Comparison of ENCODE assay signal across 27 cellular contexts in the genomic region with DNA sequence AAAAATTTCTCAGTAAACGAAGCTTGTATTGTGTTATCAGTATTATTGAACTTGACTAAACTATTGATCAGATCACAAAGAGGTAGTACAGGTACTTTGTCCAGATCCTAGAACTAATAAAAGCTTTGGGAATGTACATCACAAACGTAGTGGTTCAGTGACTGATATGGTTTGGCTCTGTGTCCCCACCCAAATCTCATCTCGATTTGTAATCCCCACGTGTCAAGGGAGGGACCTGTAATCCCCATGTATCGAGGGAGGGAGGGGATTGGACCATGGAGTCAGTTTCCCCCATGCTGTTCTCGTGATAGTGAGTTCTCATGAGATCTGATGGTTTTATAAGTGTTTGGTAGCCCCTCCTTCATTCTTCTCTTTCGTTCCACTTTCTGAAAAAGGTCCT.
DNase-seq lines count a peak whose midpoint lies in the region; ATAC-seq and TF ChIP-seq lines count a peak whose summit lies in the region.
"Had no signal": no experiment of that assay in that cellular context is flagged by ENCODE, and none has a peak within 500 bp of the region (broad histone marks: within the 10 kb centered on the region; RNA-seq: fewer than 3 reads in every experiment).

No MANE protein-coding gene starts in this region.

- POLR2A ChIA-PET in activated CD4-positive, alpha-beta memory T cell treated with anti-CD3 and anti-CD28 coated beads for 36 hours (lab: Charles Lee), result interaction anchor here (0.6 to 3.7 kb wide), 4 partner anchors 10 to 101 kb away, joined by 3 to 49 read pairs (median 4); a partner anchor contains a TSS
- POLR2A ChIA-PET in activated CD4-positive, alpha-beta memory T cell treated with anti-CD3 and anti-CD28 coated beads, Interleukin-2, amount 10 ng/mL, durations not matched to agents 7 days and 5 days (lab: Charles Lee), result interaction anchor here (2.2 to 5.9 kb wide), 3 partner anchors 30 to 101 kb away, joined by 7 to 89 read pairs (median 75); a partner anchor contains a TSS

- H3K27me3 Mint-ChIP-seq in activated CD4-positive, alpha-beta memory T cell treated with anti-CD3 and anti-CD28 coated beads for 36 hours, result no peaks in the 10 kb centered on the region
- no peaks in the 10 kb centered on the region for H3K27me3 Mint-ChIP-seq in activated CD4-positive, alpha-beta memory T cell treated with anti-CD3 and anti-CD28 coated beads, Interleukin-2, amount 10 ng/mL, durations not matched to agents 7 days and 5 days
- no peaks in the 10 kb centered on the region for H3K27me3 Mint-ChIP-seq in activated T-helper 17 cell treated with anti-CD3 and anti-CD28 coated beads, Interleukin-2, amount 50 U/mL, for 72 hours
- no peaks in the 10 kb centered on the region for H3K27me3 Mint-ChIP-seq in natural killer cell treated with Interleukin-12 subunit alpha and Interleukin-12 subunit beta and Interleukin-15 and Interleukin-18, amount 100 ng/mL, for 72 hours
- H3K27me3 Mint-ChIP-seq: activated B cell treated with CpG ODN at 0.5 μM for 24 hours; effector memory CD8-positive, alpha-beta T cell; stimulated activated naive CD8-positive, alpha-beta T cell treated with anti-CD3 and anti-CD28 coated beads, Interleukin-15, amount 100 ng/mL, for 72 hours had no signal

- H3K27ac Mint-ChIP-seq in activated CD4-positive, alpha-beta memory T cell treated with anti-CD3 and anti-CD28 coated beads for 36 hours, result peak overlapping the region; percentile 43
- no peak overlapping the region for H3K27ac Mint-ChIP-seq in activated CD4-positive, alpha-beta memory T cell treated with anti-CD3 and anti-CD28 coated beads, Interleukin-2, amount 10 ng/mL, durations not matched to agents 7 days and 5 days
- H3K27ac Mint-ChIP-seq in activated T-helper 17 cell treated with anti-CD3 and anti-CD28 coated beads, Interleukin-2, amount 50 U/mL, for 72 hours, result peak overlapping the region; percentile 99
- H3K27ac Mint-ChIP-seq in natural killer cell treated with Interleukin-12 subunit alpha and Interleukin-12 subunit beta and Interleukin-15 and Interleukin-18, amount 100 ng/mL, for 72 hours, result peak overlapping the region; percentile 42 to 100
- H3K27ac Mint-ChIP-seq: activated B cell treated with CpG ODN at 0.5 μM for 24 hours had no signal

- in situ Hi-C loops in GM23248 (cut with MboI), result no loop called here

- DNase-seq in activated CD4-positive, alpha-beta memory T cell treated with anti-CD3 and anti-CD28 coated beads for 36 hours, result no peak
- DNase-seq in activated CD4-positive, alpha-beta memory T cell treated with anti-CD3 and anti-CD28 coated beads, Interleukin-2, amount 10 ng/mL, durations not matched to agents 7 days and 5 days, result no peak
- no peak for DNase-seq in GM23248
- DNase-seq in natural killer cell treated with Interleukin-12 subunit alpha and Interleukin-12 subunit beta and Interleukin-15 and Interleukin-18, amount 100 ng/mL, for 72 hours (ENCODE audit: low spot score), result no peak
- DNase-seq in NCI-H1417 treated with DMSO at 0.1 percent for 48 hours (lab: John Stamatoyannopoulos, UW), result no peak
- no peak for DNase-seq in tibial nerve (ENCODE audit: low spot score in 2 of 2)
- DNase-seq in NCI-H1092 treated with DMSO at 0.1 percent for 48 hours (lab: John Stamatoyannopoulos, UW), result no peak
- DNase-seq: activated B cell treated with CpG ODN at 0.5 μM for 24 hours; activated CD4-positive, alpha-beta T cell treated with anti-CD3 and anti-CD28 coated beads, Interleukin-2, amount 50 U/mL, for 4 hours; activated gamma-delta T cell treated with Interleukin-2 at 50 U/mL for 16 hours; AML-193; amygdala; DMS153; effector memory CD8-positive, alpha-beta T cell; gastrocnemius medialis; NCI-H1048; NCI-H187 treated with DMSO at 0.1 percent for 48 hours; NCI-H2171 treated with DMSO at 0.1 percent for 48 hours; NCI-H510A treated with DMSO at 0.1 percent for 48 hours; SIG-M5; stimulated activated naive CD8-positive, alpha-beta T cell treated with anti-CD3 and anti-CD28 coated beads, Interleukin-15, amount 100 ng/mL, for 72 hours; thyroid gland had no signal

- H4K20me1 ChIP-seq in GM23248 (ENCODE audit: insufficient read depth), result no peaks in the 10 kb centered on the region

- peaks cover 16% of the 10 kb centered on the region for H3K9me3 Mint-ChIP-seq in activated CD4-positive, alpha-beta memory T cell treated with anti-CD3 and anti-CD28 coated beads for 36 hours
- peaks cover 15% of the 10 kb centered on the region for H3K9me3 Mint-ChIP-seq in activated CD4-positive, alpha-beta memory T cell treated with anti-CD3 and anti-CD28 coated beads, Interleukin-2, amount 10 ng/mL, durations not matched to agents 7 days and 5 days
- H3K9me3 Mint-ChIP-seq in activated T-helper 17 cell treated with anti-CD3 and anti-CD28 coated beads, Interleukin-2, amount 50 U/mL, for 72 hours, result peaks cover 10% of the 10 kb centered on the region
- peaks cover 5% of the 10 kb centered on the region for H3K9me3 Mint-ChIP-seq in natural killer cell treated with Interleukin-12 subunit alpha and Interleukin-12 subunit beta and Interleukin-15 and Interleukin-18, amount 100 ng/mL, for 72 hours
- H3K9me3 Mint-ChIP-seq: effector memory CD8-positive, alpha-beta T cell had no signal

- intact Hi-C loops in activated CD4-positive, alpha-beta memory T cell treated with anti-CD3 and anti-CD28 coated beads for 36 hours (cut with micrococcal nuclease), result loop anchor here (5.0 kb wide), 1 partner anchor 55 kb away; no protein-coding TSS in a partner anchor

- H3K27me3 ChIP-seq in GM23248 (replicated peaks; ENCODE audit: insufficient read depth) (no peaks in the 10 kb centered on the region), tibial nerve (no peaks in the 10 kb centered on the region)
- H3K27me3 ChIP-seq: breast epithelium, esophagus muscularis mucosa, gastrocnemius medialis, thyroid gland had no signal

- H2AFZ ChIP-seq in GM23248, result no peak overlapping the region

- no peak for ATAC-seq in activated T-helper 17 cell treated with anti-CD3 and anti-CD28 coated beads, Interleukin-2, amount 50 U/mL, for 72 hours (replicated peaks)
- ATAC-seq in natural killer cell treated with Interleukin-12 subunit alpha and Interleukin-12 subunit beta and Interleukin-15 and Interleukin-18, amount 100 ng/mL, for 72 hours, result no peak
- ATAC-seq: effector memory CD8-positive, alpha-beta T cell; gastrocnemius medialis; stimulated activated naive CD8-positive, alpha-beta T cell treated with anti-CD3 and anti-CD28 coated beads, Interleukin-15, amount 100 ng/mL, for 72 hours had no signal

- peaks cover 39% of the 10 kb centered on the region for H3K4me1 ChIP-seq in GM23248 (ENCODE audit: insufficient read depth)
- peaks cover 0 to 17% (median 3%) of the 10 kb centered on the region in 4 donors for H3K4me1 ChIP-seq in tibial nerve
- H3K4me1 ChIP-seq: breast epithelium, prostate gland had no signal

- no peak for TF ChIP-seq EP300 in tibial nerve (IDR thresholded peaks at IDR 0.05)

- peak overlapping the region; percentile 97 for H3K9ac ChIP-seq in GM23248

- H3F3A ChIP-seq in GM23248 (ENCODE audit: insufficient read depth), result peaks cover 43% of the 10 kb centered on the region

- peaks cover 51% of the 10 kb centered on the region for H3K4me1 Mint-ChIP-seq in activated CD4-positive, alpha-beta memory T cell treated with anti-CD3 and anti-CD28 coated beads for 36 hours (ENCODE audit: low read depth)
- H3K4me1 Mint-ChIP-seq in activated CD4-positive, alpha-beta memory T cell treated with anti-CD3 and anti-CD28 coated beads, Interleukin-2, amount 10 ng/mL, durations not matched to agents 7 days and 5 days, result peaks cover 34% of the 10 kb centered on the region
- peaks cover 54% of the 10 kb centered on the region for H3K4me1 Mint-ChIP-seq in activated T-helper 17 cell treated with anti-CD3 and anti-CD28 coated beads, Interleukin-2, amount 50 U/mL, for 72 hours
- peaks cover 48 to 54% of the 10 kb centered on the region in 2 donors for H3K4me1 Mint-ChIP-seq in natural killer cell treated with Interleukin-12 subunit alpha and Interleukin-12 subunit beta and Interleukin-15 and Interleukin-18, amount 100 ng/mL, for 72 hours (ENCODE audit: low read depth in 2 of 2)

- H3K36me3 ChIP-seq in GM23248 (ENCODE audit: low read depth), result no peaks in the 10 kb centered on the region
- H3K36me3 ChIP-seq in tibial nerve, result no peaks in the 10 kb centered on the region
- H3K36me3 ChIP-seq: breast epithelium, esophagus muscularis mucosa, gastrocnemius medialis, neutrophil, prostate gland, thyroid gland had no signal

- H3K4me2 ChIP-seq in GM23248 (ENCODE audit: unreplicated experiment), result peak overlapping the region; percentile 96

- H3K9me3 ChIP-seq in GM23248 (ENCODE audit: low read depth), result no peaks in the 10 kb centered on the region
- no peaks in the 10 kb centered on the region for H3K9me3 ChIP-seq in tibial nerve
- H3K9me3 ChIP-seq: esophagus muscularis mucosa, gastrocnemius medialis, neutrophil, prostate gland, thyroid gland had no signal

- no peak for TF ChIP-seq CTCF in tibial nerve (IDR thresholded peaks at IDR 0.05)

- H3K27ac ChIP-seq in GM23248, result peak overlapping the region; percentile 96
- H3K27ac ChIP-seq in tibial nerve, result no peak overlapping the region
- H3K27ac ChIP-seq: prostate gland had no signal

- CTCF ChIA-PET in activated CD4-positive, alpha-beta memory T cell treated with anti-CD3 and anti-CD28 coated beads for 36 hours (lab: Charles Lee), result interaction anchor here (1.3 to 2.3 kb wide), 2 partner anchors 50 to 103 kb away, joined by 3 to 6 read pairs; no protein-coding TSS in a partner anchor
- CTCF ChIA-PET in activated CD4-positive, alpha-beta memory T cell treated with anti-CD3 and anti-CD28 coated beads, Interleukin-2, amount 10 ng/mL, durations not matched to agents 7 days and 5 days (lab: Charles Lee), result interaction anchor here (1.0 to 1.2 kb wide), 3 partner anchors 98 to 137 kb away, joined by 3 to 4 read pairs (median 3); a partner anchor contains a TSS

- 91 to 93% methylated on average over 7 of the region's 7 CpGs for WGBS in GM23248 (ENCODE audit: low coverage in 1 of 2, low lambda C conversion rate in 2 of 2, missing lambda C conversion rate in 2 of 2), 2 experiments
- WGBS in tibial nerve, 2 donors, result 92 to 95% methylated on average over 7 of the region's 7 CpGs

- no peaks in the 10 kb centered on the region for H3K79me2 ChIP-seq in GM23248 (ENCODE audit: insufficient read depth)

- peaks cover 2% of the 10 kb centered on the region for H3K36me3 Mint-ChIP-seq in activated CD4-positive, alpha-beta memory T cell treated with anti-CD3 and anti-CD28 coated beads for 36 hours
- peaks cover 32% of the 10 kb centered on the region for H3K36me3 Mint-ChIP-seq in activated CD4-positive, alpha-beta memory T cell treated with anti-CD3 and anti-CD28 coated beads, Interleukin-2, amount 10 ng/mL, durations not matched to agents 7 days and 5 days (ENCODE audit: low read depth)
- H3K36me3 Mint-ChIP-seq in activated T-helper 17 cell treated with anti-CD3 and anti-CD28 coated beads, Interleukin-2, amount 50 U/mL, for 72 hours (ENCODE audit: low read depth), result peaks cover 33% of the 10 kb centered on the region
- peaks cover 20% of the 10 kb centered on the region for H3K36me3 Mint-ChIP-seq in natural killer cell treated with Interleukin-12 subunit alpha and Interleukin-12 subunit beta and Interleukin-15 and Interleukin-18, amount 100 ng/mL, for 72 hours

- H3K4me3 Mint-ChIP-seq in activated CD4-positive, alpha-beta memory T cell treated with anti-CD3 and anti-CD28 coated beads for 36 hours, result no peak overlapping the region
- no peak overlapping the region for H3K4me3 Mint-ChIP-seq in activated CD4-positive, alpha-beta memory T cell treated with anti-CD3 and anti-CD28 coated beads, Interleukin-2, amount 10 ng/mL, durations not matched to agents 7 days and 5 days
- peak overlapping the region; percentile 90 for H3K4me3 Mint-ChIP-seq in activated T-helper 17 cell treated with anti-CD3 and anti-CD28 coated beads, Interleukin-2, amount 50 U/mL, for 72 hours
- no peak overlapping the region for H3K4me3 Mint-ChIP-seq in natural killer cell treated with Interleukin-12 subunit alpha and Interleukin-12 subunit beta and Interleukin-15 and Interleukin-18, amount 100 ng/mL, for 72 hours
- H3K4me3 Mint-ChIP-seq: activated B cell treated with CpG ODN at 0.5 μM for 24 hours; effector memory CD8-positive, alpha-beta T cell had no signal

- no peaks in the 10 kb centered on the region for H3K9me2 ChIP-seq in GM23248 (ENCODE audit: insufficient read depth)

- TF ChIP-seq POLR2A in tibial nerve (IDR thresholded peaks at IDR 0.05), result no peak

- H3K4me3 ChIP-seq in GM23248, result no peak overlapping the region
- no peak overlapping the region for H3K4me3 ChIP-seq in tibial nerve
- H3K4me3 ChIP-seq: breast epithelium, esophagus muscularis mucosa, gastrocnemius medialis, prostate gland, thyroid gland had no signal
